ENCODE assay signal across 23 cellular contexts in genomic region chr3:178181784-178182183, GRCh38.
DNase-seq lines count a peak whose midpoint lies in the region; ATAC-seq, FAIRE-seq and TF ChIP-seq lines count a peak whose summit lies in the region.
"Had no signal": no experiment of that assay in that cellular context is flagged by ENCODE, and none has a peak within 500 bp of the region (broad histone marks: within the 10 kb centered on the region; RNA-seq: fewer than 3 reads in every experiment).

No MANE protein-coding gene starts in this region.

- no peaks in the 10 kb centered on the region for H3K9me3 Mint-ChIP-seq in activated CD4-positive, alpha-beta memory T cell treated with anti-CD3 and anti-CD28 coated beads, Interleukin-2, amount 10 ng/mL, durations not matched to agents 7 days and 5 days
- H3K9me3 Mint-ChIP-seq: activated T-helper 2 cell treated with anti-CD3 and anti-CD28 coated beads, Interferon-gamma antibody, Interleukin-2, Interleukin-4, amounts not matched to agents 10 μg/mL and 5 μg/mL and 100 μg/mL, durations not matched to agents 14 hours and 24 hours and 36 hours; stimulated activated naive CD8-positive, alpha-beta T cell treated with anti-CD3 and anti-CD28 coated beads, Interleukin-15, Interleukin-2, amounts not matched to agents 100 ng/mL and 50 ng/mL, for 24 hours had no signal

- no peaks in the 10 kb centered on the region for H3K27me3 Mint-ChIP-seq in activated CD4-positive, alpha-beta memory T cell treated with anti-CD3 and anti-CD28 coated beads, Interleukin-2, amount 10 ng/mL, durations not matched to agents 7 days and 5 days
- H3K27me3 Mint-ChIP-seq: activated naive CD4-positive, alpha-beta T cell treated with anti-CD3 and anti-CD28 coated beads, Interleukin-2, amount 50 U/mL, for 24 hours; stimulated activated naive CD8-positive, alpha-beta T cell treated with anti-CD3 and anti-CD28 coated beads, Interleukin-15, Interleukin-2, amounts not matched to agents 100 ng/mL and 50 ng/mL, for 24 hours had no signal

- no peak for TF ChIP-seq CTCF in keratinocyte (optimal IDR thresholded peaks at IDR 0.05 in 1 of 3, IDR thresholded peaks at IDR 0.05 in 1 of 3, conservative IDR thresholded peaks at IDR 0.05 in 1 of 3; ENCODE audit: extremely low read depth in 1 of 3, insufficient read depth in 2 of 3, low read length in 3 of 3)

- H3K9me3 ChIP-seq in right cardiac atrium (ENCODE audit: control insufficient read depth, low read length) (no peaks in the 10 kb centered on the region), keratinocyte (ENCODE audit: control insufficient read depth, low read depth, low read length) (no peaks in the 10 kb centered on the region)
- H3K9me3 ChIP-seq: heart right ventricle, neutrophil, thyroid gland had no signal

- peak overlapping the region; percentile 90 for H2AFZ ChIP-seq in keratinocyte (ENCODE audit: control insufficient read depth, low read length)

- dilution Hi-C loops in keratinocyte (cut with MboI; ENCODE audit: extremely low pct_ligation_motif_present, low sequenced_read_pairs), result no loop called here

- CTCF ChIA-PET in activated CD4-positive, alpha-beta memory T cell treated with anti-CD3 and anti-CD28 coated beads, Interleukin-2, amount 10 ng/mL, durations not matched to agents 7 days and 5 days (lab: Charles Lee), result no interaction called here

- no peaks in the 10 kb centered on the region for H3K36me3 Mint-ChIP-seq in activated CD4-positive, alpha-beta memory T cell treated with anti-CD3 and anti-CD28 coated beads, Interleukin-2, amount 10 ng/mL, durations not matched to agents 7 days and 5 days (ENCODE audit: low read depth)
- H3K36me3 Mint-ChIP-seq: activated naive CD4-positive, alpha-beta T cell treated with anti-CD3 and anti-CD28 coated beads, Interleukin-2, amount 50 U/mL, for 24 hours; memory B cell had no signal

- no peak overlapping the region for H3K4me3 Mint-ChIP-seq in activated CD4-positive, alpha-beta memory T cell treated with anti-CD3 and anti-CD28 coated beads, Interleukin-2, amount 10 ng/mL, durations not matched to agents 7 days and 5 days
- H3K4me3 Mint-ChIP-seq: activated CD8-positive, alpha-beta T cell treated with anti-CD3 and anti-CD28 coated beads, Interleukin-2, amount 10 ng/mL, durations not matched to agents 7 days and 5 days; activated naive CD4-positive, alpha-beta T cell treated with anti-CD3 and anti-CD28 coated beads, Interleukin-2, amount 50 U/mL, for 24 hours; memory B cell; stimulated activated naive CD8-positive, alpha-beta T cell treated with anti-CD3 and anti-CD28 coated beads, Interleukin-15, Interleukin-2, amounts not matched to agents 100 ng/mL and 50 ng/mL, for 24 hours had no signal

- DNase-seq in left ventricle myocardium superior (no peak), right cardiac atrium (no peak), NCI-H82 treated with DMSO at 0.1 percent for 48 hours (lab: John Stamatoyannopoulos, UW; ENCODE audit: unreplicated experiment) (peak; percentile 42), keratinocyte (ENCODE audit: low read depth, low spot score) (no peak), NCI-H2227 treated with DMSO at 0.1 percent for 48 hours (lab: John Stamatoyannopoulos, UW) (no peak)
- DNase-seq in activated CD4-positive, alpha-beta memory T cell treated with anti-CD3 and anti-CD28 coated beads, Interleukin-2, amount 10 ng/mL, durations not matched to agents 7 days and 5 days, result no peak
- DNase-seq: ACHN; activated CD8-positive, alpha-beta T cell treated with anti-CD3 and anti-CD28 coated beads, Interleukin-2, amount 10 ng/mL, durations not matched to agents 7 days and 5 days; effector CD8-positive, alpha-beta T cell; IMR-90; left cardiac atrium; NCI-H526 treated with DMSO at 0.1 percent for 48 hours; T-helper 2 cell; thyroid gland had no signal

- H3K4me1 ChIP-seq in right cardiac atrium (ENCODE audit: control insufficient read depth, insufficient read depth, low read length) (peaks cover 2% of the 10 kb centered on the region), keratinocyte (ENCODE audit: control insufficient read depth, extremely low read depth, insufficient read depth, low read length) (peaks cover 10% of the 10 kb centered on the region)
- H3K4me1 ChIP-seq: thyroid gland had no signal

- no peaks in the 10 kb centered on the region for H4K20me1 ChIP-seq in keratinocyte (ENCODE audit: control insufficient read depth, extremely low read depth, insufficient read depth, low read length)

- no peak overlapping the region for H3K4me2 ChIP-seq in keratinocyte (ENCODE audit: control insufficient read depth, extremely low read depth, insufficient read depth, low read depth, low read length)

- H3K27ac Mint-ChIP-seq in activated CD4-positive, alpha-beta memory T cell treated with anti-CD3 and anti-CD28 coated beads, Interleukin-2, amount 10 ng/mL, durations not matched to agents 7 days and 5 days, result no peak overlapping the region
- H3K27ac Mint-ChIP-seq: activated CD8-positive, alpha-beta T cell treated with anti-CD3 and anti-CD28 coated beads, Interleukin-2, amount 10 ng/mL, durations not matched to agents 7 days and 5 days; activated naive CD4-positive, alpha-beta T cell treated with anti-CD3 and anti-CD28 coated beads, Interleukin-2, amount 50 U/mL, for 24 hours; activated T-helper 2 cell treated with anti-CD3 and anti-CD28 coated beads, Interferon-gamma antibody, Interleukin-2, Interleukin-4, amounts not matched to agents 10 μg/mL and 5 μg/mL and 100 μg/mL, durations not matched to agents 14 hours and 24 hours and 36 hours; memory B cell; stimulated activated naive CD8-positive, alpha-beta T cell treated with anti-CD3 and anti-CD28 coated beads, Interleukin-15, Interleukin-2, amounts not matched to agents 100 ng/mL and 50 ng/mL, for 24 hours had no signal

- ATAC-seq in left ventricle myocardium superior, result peak; percentile 60
- ATAC-seq in right cardiac atrium, result no peak
- ATAC-seq in GM18909 (IDR thresholded peaks at IDR 0.05; ENCODE audit: poor library complexity, unreplicated experiment), result no peak
- ATAC-seq: activated CD8-positive, alpha-beta T cell treated with anti-CD3 and anti-CD28 coated beads, Interleukin-2, amount 10 ng/mL, durations not matched to agents 7 days and 5 days had no signal

- H3K27ac ChIP-seq in right cardiac atrium (ENCODE audit: low read length) (no peak overlapping the region), keratinocyte (ENCODE audit: control insufficient read depth, insufficient read depth, low read length) (no peak overlapping the region)
- H3K27ac ChIP-seq: neutrophil, thyroid gland had no signal

- peak; percentile 55 for FAIRE-seq in keratinocyte (lab: Jason Lieb, UNC)
- FAIRE-seq: bronchial epithelial cell, H54 had no signal

- H3K9me1 ChIP-seq in keratinocyte (ENCODE audit: control insufficient read depth, extremely low read depth, insufficient read depth, low read length), result no peaks in the 10 kb centered on the region

- WGBS in right cardiac atrium, result 60% methylated on average over 4 of the region's 4 CpGs

- no peak overlapping the region for H3K9ac ChIP-seq in keratinocyte (ENCODE audit: control insufficient read depth, extremely low read depth, insufficient read depth, low read length)

- H3K36me3 ChIP-seq in keratinocyte (ENCODE audit: control insufficient read depth in 2 of 2, extremely low read depth in 1 of 2, insufficient read depth in 2 of 2, low read length in 2 of 2), result no peaks in the 10 kb centered on the region
- H3K36me3 ChIP-seq: heart right ventricle, neutrophil, thyroid gland had no signal

- H3K79me2 ChIP-seq in keratinocyte (ENCODE audit: control insufficient read depth, insufficient read depth, low read length), result no peaks in the 10 kb centered on the region

- intact Hi-C loops in left ventricle myocardium superior (cut with micrococcal nuclease), result no loop called here
- intact Hi-C loops in right cardiac atrium (cut with DNase I), result no loop called here

- H3K27me3 ChIP-seq in right cardiac atrium (ENCODE audit: control insufficient read depth, insufficient read depth) (no peaks in the 10 kb centered on the region), keratinocyte (ENCODE audit: control insufficient read depth, extremely low read depth, insufficient read depth, low read length) (no peaks in the 10 kb centered on the region)
- H3K27me3 ChIP-seq: heart right ventricle, neutrophil, thyroid gland had no signal

- POLR2A ChIA-PET in activated CD4-positive, alpha-beta memory T cell treated with anti-CD3 and anti-CD28 coated beads, Interleukin-2, amount 10 ng/mL, durations not matched to agents 7 days and 5 days (lab: Charles Lee), result no interaction called here

- H3K4me1 Mint-ChIP-seq in activated CD4-positive, alpha-beta memory T cell treated with anti-CD3 and anti-CD28 coated beads, Interleukin-2, amount 10 ng/mL, durations not matched to agents 7 days and 5 days, result no peaks in the 10 kb centered on the region
- H3K4me1 Mint-ChIP-seq: activated naive CD4-positive, alpha-beta T cell treated with anti-CD3 and anti-CD28 coated beads, Interleukin-2, amount 50 U/mL, for 24 hours had no signal

- H3K4me3 ChIP-seq in right cardiac atrium (ENCODE audit: low read length), result no peak overlapping the region
- no peak overlapping the region for H3K4me3 ChIP-seq in keratinocyte (ENCODE audit: control insufficient read depth in 2 of 3, extremely low read depth in 1 of 3, insufficient read depth in 2 of 3, low read depth in 1 of 3, low read length in 3 of 3)
- H3K4me3 ChIP-seq: heart right ventricle, thyroid gland had no signal
